In the genomic region with DNA sequence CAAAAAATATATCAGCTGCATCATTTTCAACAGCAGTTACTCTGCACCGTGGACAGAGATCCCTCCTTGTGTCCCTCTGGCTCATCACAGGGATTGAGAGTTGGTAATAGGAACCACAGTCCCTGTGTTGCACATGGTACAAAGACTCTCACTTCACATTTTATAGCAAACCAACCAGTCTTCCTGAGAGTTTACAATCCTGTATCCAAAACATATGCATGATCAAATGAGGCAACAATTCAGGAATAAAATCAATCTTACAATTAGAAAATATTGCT, we compare ENCODE assay signal across 31 cellular contexts.
"Had no signal": no experiment of that assay in that cellular context is flagged by ENCODE, and none has a peak within 500 bp of the region (broad histone marks: within the 10 kb centered on the region; RNA-seq: fewer than 3 reads in every experiment).

No MANE protein-coding gene starts in this region.

- DNase-seq: activated CD4-positive, alpha-beta memory T cell treated with anti-CD3 and anti-CD28 coated beads, Interleukin-2, amount 10 ng/mL, durations not matched to agents 7 days and 5 days; activated CD4-positive, alpha-beta T cell treated with anti-CD3 and anti-CD28 coated beads for 1 hour; activated CD4-positive, CD25-positive, alpha-beta regulatory T cell; activated CD8-positive, alpha-beta memory T cell treated with anti-CD3 and anti-CD28 coated beads for 24 hours; activated CD8-positive, alpha-beta memory T cell treated with anti-CD3 and anti-CD28 coated beads, Interleukin-2, amount 10 ng/mL, durations not matched to agents 7 days and 5 days; activated CD8-positive, alpha-beta memory T cell treated with anti-CD3 and anti-CD28 coated beads, Interleukin-2, amount 50 U/mL, for 48 hours; activated effector memory CD4-positive, alpha-beta T cell treated with Interleukin-2 at 50 U/mL for 16 hours; activated naive CD4-positive, alpha-beta T cell treated with anti-CD3 and anti-CD28 coated beads, Interleukin-2, amount 10 ng/mL, durations not matched to agents 7 days and 5 days; activated T-cell treated with anti-CD3 and anti-CD28 coated beads, Interleukin-2, amount 50 U/mL, for 48 hours; amygdala; NCI-H1092 treated with DMSO at 0.1 percent for 48 hours; NCI-H1417; NCI-H146; NCI-H187; NCI-H2029 treated with DMSO at 0.1 percent for 48 hours; NCI-H2107; NCI-H510A; NCI-H526; NCI-H748 treated with DMSO at 0.1 percent for 48 hours; Right ventricle myocardium superior; SJCRH30; T-helper 2 cell; T-helper 9 cell; WERI-Rb-1 had no signal

- H3K27me3 ChIP-seq: ascending aorta, cardiac muscle cell, SJCRH30 had no signal

- H3K9me3 Mint-ChIP-seq: activated CD4-positive, alpha-beta memory T cell treated with anti-CD3 and anti-CD28 coated beads, Interleukin-2, amount 10 ng/mL, durations not matched to agents 7 days and 5 days; activated naive CD4-positive, alpha-beta T cell treated with anti-CD3 and anti-CD28 coated beads, Interleukin-2, amount 10 ng/mL, durations not matched to agents 7 days and 5 days; central memory CD8-positive, alpha-beta T cell; T-cell had no signal

- H3K9me3 ChIP-seq: ascending aorta, SJCRH30 had no signal

- H3K4me1 ChIP-seq: ascending aorta, SJCRH30 had no signal

- H3K36me3 ChIP-seq: ascending aorta, cardiac muscle cell, SJCRH30, WERI-Rb-1 had no signal

- H3K27me3 Mint-ChIP-seq: activated CD4-positive, alpha-beta memory T cell treated with anti-CD3 and anti-CD28 coated beads, Interleukin-2, amount 10 ng/mL, durations not matched to agents 7 days and 5 days; activated CD8-positive, alpha-beta memory T cell treated with anti-CD3 and anti-CD28 coated beads, Interleukin-2, amount 10 ng/mL, durations not matched to agents 7 days and 5 days; activated naive CD4-positive, alpha-beta T cell treated with anti-CD3 and anti-CD28 coated beads, Interleukin-2, amount 10 ng/mL, durations not matched to agents 7 days and 5 days; activated naive CD8-positive, alpha-beta T cell treated with anti-CD3 and anti-CD28 coated beads for 36 hours had no signal

- H3K4me1 Mint-ChIP-seq: activated CD4-positive, alpha-beta memory T cell treated with anti-CD3 and anti-CD28 coated beads, Interleukin-2, amount 10 ng/mL, durations not matched to agents 7 days and 5 days; activated CD8-positive, alpha-beta memory T cell treated with anti-CD3 and anti-CD28 coated beads, Interleukin-2, amount 10 ng/mL, durations not matched to agents 7 days and 5 days; central memory CD8-positive, alpha-beta T cell had no signal

- H3K4me3 Mint-ChIP-seq: activated CD4-positive, alpha-beta memory T cell treated with anti-CD3 and anti-CD28 coated beads, Interleukin-2, amount 10 ng/mL, durations not matched to agents 7 days and 5 days; activated CD8-positive, alpha-beta memory T cell treated with anti-CD3 and anti-CD28 coated beads, Interleukin-2, amount 10 ng/mL, durations not matched to agents 7 days and 5 days; activated naive CD4-positive, alpha-beta T cell treated with anti-CD3 and anti-CD28 coated beads, Interleukin-2, amount 10 ng/mL, durations not matched to agents 7 days and 5 days; activated naive CD8-positive, alpha-beta T cell treated with anti-CD3 and anti-CD28 coated beads for 36 hours; central memory CD8-positive, alpha-beta T cell had no signal

- H3K27ac Mint-ChIP-seq: activated CD4-positive, alpha-beta memory T cell treated with anti-CD3 and anti-CD28 coated beads, Interleukin-2, amount 10 ng/mL, durations not matched to agents 7 days and 5 days; activated CD8-positive, alpha-beta memory T cell treated with anti-CD3 and anti-CD28 coated beads, Interleukin-2, amount 10 ng/mL, durations not matched to agents 7 days and 5 days; activated naive CD4-positive, alpha-beta T cell treated with anti-CD3 and anti-CD28 coated beads, Interleukin-2, amount 10 ng/mL, durations not matched to agents 7 days and 5 days had no signal

- H3K4me3 ChIP-seq: ascending aorta, cardiac muscle cell, K562, SJCRH30, SK-N-MC had no signal

- H3K27ac ChIP-seq: ascending aorta, cardiac muscle cell, SJCRH30, SK-N-MC, WERI-Rb-1 had no signal

- ATAC-seq: activated CD8-positive, alpha-beta memory T cell treated with anti-CD3 and anti-CD28 coated beads, Interleukin-2, amount 10 ng/mL, durations not matched to agents 7 days and 5 days; K562 had no signal

- H3K36me3 Mint-ChIP-seq: activated CD8-positive, alpha-beta memory T cell treated with anti-CD3 and anti-CD28 coated beads, Interleukin-2, amount 10 ng/mL, durations not matched to agents 7 days and 5 days; activated naive CD4-positive, alpha-beta T cell treated with anti-CD3 and anti-CD28 coated beads, Interleukin-2, amount 10 ng/mL, durations not matched to agents 7 days and 5 days; T-cell had no signal
